ENCODE assay signal across 1 cellular context in the genomic region with DNA sequence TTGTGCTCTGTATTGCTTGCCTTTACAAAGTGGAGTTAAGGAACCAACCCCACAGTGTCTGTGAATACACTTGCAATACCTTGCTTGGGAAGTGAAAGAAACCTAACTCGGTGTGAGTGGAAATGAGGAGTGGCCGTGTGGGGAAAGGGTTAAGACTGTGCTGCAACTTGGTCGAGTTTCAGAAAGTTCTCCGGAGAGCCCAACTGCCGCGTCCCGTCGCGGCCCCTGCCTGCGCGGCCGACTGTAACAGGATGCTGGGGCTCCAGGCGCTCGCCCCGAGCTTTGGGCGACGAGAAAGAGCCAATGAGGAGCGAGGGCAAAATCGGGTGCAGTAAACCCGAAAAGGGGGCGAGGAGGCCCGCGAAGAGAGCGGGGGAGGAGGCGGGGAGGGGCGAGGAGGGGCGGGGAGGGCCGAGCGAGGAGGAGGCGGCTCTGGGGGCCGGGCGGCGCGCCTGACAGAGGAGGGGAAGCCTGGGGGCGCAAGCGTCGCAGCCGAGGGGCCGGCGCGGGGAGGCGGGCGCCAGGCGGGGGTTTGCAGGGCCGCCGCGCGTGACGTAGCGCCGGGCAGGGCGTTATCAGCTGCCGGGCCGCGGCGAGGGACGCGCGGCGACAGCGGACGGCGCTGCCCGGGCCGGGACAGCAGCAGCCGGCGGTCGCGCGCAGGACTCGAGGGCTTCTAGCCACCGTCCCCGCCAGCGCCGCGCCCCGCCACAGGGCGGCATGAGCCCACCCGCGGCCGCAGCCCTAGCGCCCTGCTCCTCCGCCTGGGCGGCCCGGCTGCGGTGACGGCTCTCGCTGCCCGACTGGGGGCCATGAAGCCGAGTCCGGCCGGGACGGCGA.
TF ChIP-seq lines count a peak whose summit lies in the region.

A gene with protein sequence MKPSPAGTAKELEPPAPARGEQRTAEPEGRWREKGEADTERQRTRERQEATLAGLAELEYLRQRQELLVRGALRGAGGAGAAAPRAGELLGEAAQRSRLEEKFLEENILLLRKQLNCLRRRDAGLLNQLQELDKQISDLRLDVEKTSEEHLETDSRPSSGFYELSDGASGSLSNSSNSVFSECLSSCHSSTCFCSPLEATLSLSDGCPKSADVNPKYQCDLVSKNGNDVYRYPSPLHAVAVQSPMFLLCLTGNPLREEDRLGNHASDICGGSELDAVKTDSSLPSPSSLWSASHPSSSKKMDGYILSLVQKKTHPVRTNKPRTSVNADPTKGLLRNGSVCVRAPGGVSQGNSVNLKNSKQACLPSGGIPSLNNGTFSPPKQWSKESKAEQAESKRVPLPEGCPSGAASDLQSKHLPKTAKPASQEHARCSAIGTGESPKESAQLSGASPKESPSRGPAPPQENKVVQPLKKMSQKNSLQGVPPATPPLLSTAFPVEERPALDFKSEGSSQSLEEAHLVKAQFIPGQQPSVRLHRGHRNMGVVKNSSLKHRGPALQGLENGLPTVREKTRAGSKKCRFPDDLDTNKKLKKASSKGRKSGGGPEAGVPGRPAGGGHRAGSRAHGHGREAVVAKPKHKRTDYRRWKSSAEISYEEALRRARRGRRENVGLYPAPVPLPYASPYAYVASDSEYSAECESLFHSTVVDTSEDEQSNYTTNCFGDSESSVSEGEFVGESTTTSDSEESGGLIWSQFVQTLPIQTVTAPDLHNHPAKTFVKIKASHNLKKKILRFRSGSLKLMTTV (plus strand): TSS at position 572 of the 840 bp plus-strand sequence. CDS start 241 bp downstream, at position 813.

TF ChIP-seq in HEK293, 187 proteins besides CTCF, POLR2A, EP300 and RAD21 (continued from another document and continues in another):
- TF ChIP-seq ZBTB7A (tag by site-specific recombination; IDR thresholded peaks at IDR 0.05; ENCODE audit: low read depth), result no peak
- no peak for TF ChIP-seq ZNF830 (tag by site-specific recombination; IDR thresholded peaks at IDR 0.05; ENCODE audit: low read depth)
- TF ChIP-seq ZNF184 (tag by site-specific recombination; IDR thresholded peaks at IDR 0.05), result no peak
- TF ChIP-seq, protein P1, sequence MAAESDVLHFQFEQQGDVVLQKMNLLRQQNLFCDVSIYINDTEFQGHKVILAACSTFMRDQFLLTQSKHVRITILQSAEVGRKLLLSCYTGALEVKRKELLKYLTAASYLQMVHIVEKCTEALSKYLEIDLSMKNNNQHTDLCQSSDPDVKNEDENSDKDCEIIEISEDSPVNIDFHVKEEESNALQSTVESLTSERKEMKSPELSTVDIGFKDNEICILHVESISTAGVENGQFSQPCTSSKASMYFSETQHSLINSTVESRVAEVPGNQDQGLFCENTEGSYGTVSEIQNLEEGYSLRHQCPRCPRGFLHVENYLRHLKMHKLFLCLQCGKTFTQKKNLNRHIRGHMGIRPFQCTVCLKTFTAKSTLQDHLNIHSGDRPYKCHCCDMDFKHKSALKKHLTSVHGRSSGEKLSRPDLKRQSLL (tag by site-specific recombination; IDR thresholded peaks at IDR 0.05), result no peak
- TF ChIP-seq, protein P2, sequence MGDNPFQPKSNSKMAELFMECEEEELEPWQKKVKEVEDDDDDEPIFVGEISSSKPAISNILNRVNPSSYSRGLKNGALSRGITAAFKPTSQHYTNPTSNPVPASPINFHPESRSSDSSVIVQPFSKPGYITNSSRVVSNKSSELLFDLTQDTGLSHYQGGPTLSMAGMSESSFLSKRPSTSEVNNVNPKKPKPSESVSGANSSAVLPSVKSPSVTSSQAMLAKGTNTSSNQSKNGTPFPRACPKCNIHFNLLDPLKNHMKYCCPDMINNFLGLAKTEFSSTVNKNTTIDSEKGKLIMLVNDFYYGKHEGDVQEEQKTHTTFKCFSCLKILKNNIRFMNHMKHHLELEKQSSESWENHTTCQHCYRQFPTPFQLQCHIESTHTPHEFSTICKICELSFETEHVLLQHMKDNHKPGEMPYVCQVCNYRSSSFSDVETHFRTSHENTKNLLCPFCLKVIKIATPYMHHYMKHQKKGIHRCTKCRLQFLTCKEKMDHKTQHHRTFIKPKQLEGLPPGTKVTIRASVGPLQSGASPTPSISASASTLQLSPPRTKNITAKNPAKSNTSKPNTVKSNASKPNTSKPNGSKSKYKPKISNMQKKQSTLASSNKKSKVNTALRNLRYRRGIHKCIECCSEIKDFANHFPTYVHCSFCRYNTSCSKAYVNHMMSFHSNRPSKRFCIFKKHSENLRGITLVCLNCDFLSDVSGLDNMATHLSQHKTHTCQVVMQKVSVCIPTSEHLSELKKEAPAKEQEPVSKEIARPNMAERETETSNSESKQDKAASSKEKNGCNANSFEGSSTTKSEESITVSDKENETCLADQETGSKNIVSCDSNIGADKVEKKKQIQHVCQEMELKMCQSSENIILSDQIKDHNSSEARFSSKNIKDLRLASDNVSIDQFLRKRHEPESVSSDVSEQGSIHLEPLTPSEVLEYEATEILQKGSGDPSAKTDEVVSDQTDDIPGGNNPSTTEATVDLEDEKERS (tag by site-specific recombination; IDR thresholded peaks at IDR 0.05), result no peak
- no peak for TF ChIP-seq MYNN (tag by site-specific recombination; IDR thresholded peaks at IDR 0.05; ENCODE audit: borderline replicate concordance)
- TF ChIP-seq SP2 (tag by site-specific recombination; IDR thresholded peaks at IDR 0.05), result peak; percentile 61
- TF ChIP-seq ZNF19 (tag by site-specific recombination; IDR thresholded peaks at IDR 0.05; ENCODE audit: low read depth), result no peak
- TF ChIP-seq KLF10 (tag by site-specific recombination; IDR thresholded peaks at IDR 0.05), result no peak
- no peak for TF ChIP-seq ZNF701 (tag by site-specific recombination; IDR thresholded peaks at IDR 0.05)
- TF ChIP-seq, protein P3, sequence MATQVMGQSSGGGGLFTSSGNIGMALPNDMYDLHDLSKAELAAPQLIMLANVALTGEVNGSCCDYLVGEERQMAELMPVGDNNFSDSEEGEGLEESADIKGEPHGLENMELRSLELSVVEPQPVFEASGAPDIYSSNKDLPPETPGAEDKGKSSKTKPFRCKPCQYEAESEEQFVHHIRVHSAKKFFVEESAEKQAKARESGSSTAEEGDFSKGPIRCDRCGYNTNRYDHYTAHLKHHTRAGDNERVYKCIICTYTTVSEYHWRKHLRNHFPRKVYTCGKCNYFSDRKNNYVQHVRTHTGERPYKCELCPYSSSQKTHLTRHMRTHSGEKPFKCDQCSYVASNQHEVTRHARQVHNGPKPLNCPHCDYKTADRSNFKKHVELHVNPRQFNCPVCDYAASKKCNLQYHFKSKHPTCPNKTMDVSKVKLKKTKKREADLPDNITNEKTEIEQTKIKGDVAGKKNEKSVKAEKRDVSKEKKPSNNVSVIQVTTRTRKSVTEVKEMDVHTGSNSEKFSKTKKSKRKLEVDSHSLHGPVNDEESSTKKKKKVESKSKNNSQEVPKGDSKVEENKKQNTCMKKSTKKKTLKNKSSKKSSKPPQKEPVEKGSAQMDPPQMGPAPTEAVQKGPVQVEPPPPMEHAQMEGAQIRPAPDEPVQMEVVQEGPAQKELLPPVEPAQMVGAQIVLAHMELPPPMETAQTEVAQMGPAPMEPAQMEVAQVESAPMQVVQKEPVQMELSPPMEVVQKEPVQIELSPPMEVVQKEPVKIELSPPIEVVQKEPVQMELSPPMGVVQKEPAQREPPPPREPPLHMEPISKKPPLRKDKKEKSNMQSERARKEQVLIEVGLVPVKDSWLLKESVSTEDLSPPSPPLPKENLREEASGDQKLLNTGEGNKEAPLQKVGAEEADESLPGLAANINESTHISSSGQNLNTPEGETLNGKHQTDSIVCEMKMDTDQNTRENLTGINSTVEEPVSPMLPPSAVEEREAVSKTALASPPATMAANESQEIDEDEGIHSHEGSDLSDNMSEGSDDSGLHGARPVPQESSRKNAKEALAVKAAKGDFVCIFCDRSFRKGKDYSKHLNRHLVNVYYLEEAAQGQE (tag by site-specific recombination; IDR thresholded peaks at IDR 0.05), result no peak
- TF ChIP-seq, protein P4, sequence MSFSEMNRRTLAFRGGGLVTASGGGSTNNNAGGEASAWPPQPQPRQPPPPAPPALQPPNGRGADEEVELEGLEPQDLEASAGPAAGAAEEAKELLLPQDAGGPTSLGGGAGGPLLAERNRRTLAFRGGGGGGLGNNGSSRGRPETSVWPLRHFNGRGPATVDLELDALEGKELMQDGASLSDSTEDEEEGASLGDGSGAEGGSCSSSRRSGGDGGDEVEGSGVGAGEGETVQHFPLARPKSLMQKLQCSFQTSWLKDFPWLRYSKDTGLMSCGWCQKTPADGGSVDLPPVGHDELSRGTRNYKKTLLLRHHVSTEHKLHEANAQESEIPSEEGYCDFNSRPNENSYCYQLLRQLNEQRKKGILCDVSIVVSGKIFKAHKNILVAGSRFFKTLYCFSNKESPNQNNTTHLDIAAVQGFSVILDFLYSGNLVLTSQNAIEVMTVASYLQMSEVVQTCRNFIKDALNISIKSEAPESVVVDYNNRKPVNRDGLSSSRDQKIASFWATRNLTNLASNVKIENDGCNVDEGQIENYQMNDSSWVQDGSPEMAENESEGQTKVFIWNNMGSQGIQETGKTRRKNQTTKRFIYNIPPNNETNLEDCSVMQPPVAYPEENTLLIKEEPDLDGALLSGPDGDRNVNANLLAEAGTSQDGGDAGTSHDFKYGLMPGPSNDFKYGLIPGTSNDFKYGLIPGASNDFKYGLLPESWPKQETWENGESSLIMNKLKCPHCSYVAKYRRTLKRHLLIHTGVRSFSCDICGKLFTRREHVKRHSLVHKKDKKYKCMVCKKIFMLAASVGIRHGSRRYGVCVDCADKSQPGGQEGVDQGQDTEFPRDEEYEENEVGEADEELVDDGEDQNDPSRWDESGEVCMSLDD (tag by site-specific recombination; IDR thresholded peaks at IDR 0.05), result 0 out of 2 replicates have a peak, but pooled peaks have one; percentile 17
- TF ChIP-seq, protein P5, sequence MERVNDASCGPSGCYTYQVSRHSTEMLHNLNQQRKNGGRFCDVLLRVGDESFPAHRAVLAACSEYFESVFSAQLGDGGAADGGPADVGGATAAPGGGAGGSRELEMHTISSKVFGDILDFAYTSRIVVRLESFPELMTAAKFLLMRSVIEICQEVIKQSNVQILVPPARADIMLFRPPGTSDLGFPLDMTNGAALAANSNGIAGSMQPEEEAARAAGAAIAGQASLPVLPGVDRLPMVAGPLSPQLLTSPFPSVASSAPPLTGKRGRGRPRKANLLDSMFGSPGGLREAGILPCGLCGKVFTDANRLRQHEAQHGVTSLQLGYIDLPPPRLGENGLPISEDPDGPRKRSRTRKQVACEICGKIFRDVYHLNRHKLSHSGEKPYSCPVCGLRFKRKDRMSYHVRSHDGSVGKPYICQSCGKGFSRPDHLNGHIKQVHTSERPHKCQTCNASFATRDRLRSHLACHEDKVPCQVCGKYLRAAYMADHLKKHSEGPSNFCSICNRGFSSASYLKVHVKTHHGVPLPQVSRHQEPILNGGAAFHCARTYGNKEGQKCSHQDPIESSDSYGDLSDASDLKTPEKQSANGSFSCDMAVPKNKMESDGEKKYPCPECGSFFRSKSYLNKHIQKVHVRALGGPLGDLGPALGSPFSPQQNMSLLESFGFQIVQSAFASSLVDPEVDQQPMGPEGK (tag by site-specific recombination; IDR thresholded peaks at IDR 0.05), result peak; percentile 72
- TF ChIP-seq ZNF302 (tag by site-specific recombination; IDR thresholded peaks at IDR 0.05; ENCODE audit: low read depth), result no peak
- no peak for TF ChIP-seq ZNF433 (tag by site-specific recombination; IDR thresholded peaks at IDR 0.05; ENCODE audit: low read depth)
- TF ChIP-seq PRDM1 (tag by site-specific recombination; IDR thresholded peaks at IDR 0.05), result peak; percentile 75
- TF ChIP-seq, protein P6, sequence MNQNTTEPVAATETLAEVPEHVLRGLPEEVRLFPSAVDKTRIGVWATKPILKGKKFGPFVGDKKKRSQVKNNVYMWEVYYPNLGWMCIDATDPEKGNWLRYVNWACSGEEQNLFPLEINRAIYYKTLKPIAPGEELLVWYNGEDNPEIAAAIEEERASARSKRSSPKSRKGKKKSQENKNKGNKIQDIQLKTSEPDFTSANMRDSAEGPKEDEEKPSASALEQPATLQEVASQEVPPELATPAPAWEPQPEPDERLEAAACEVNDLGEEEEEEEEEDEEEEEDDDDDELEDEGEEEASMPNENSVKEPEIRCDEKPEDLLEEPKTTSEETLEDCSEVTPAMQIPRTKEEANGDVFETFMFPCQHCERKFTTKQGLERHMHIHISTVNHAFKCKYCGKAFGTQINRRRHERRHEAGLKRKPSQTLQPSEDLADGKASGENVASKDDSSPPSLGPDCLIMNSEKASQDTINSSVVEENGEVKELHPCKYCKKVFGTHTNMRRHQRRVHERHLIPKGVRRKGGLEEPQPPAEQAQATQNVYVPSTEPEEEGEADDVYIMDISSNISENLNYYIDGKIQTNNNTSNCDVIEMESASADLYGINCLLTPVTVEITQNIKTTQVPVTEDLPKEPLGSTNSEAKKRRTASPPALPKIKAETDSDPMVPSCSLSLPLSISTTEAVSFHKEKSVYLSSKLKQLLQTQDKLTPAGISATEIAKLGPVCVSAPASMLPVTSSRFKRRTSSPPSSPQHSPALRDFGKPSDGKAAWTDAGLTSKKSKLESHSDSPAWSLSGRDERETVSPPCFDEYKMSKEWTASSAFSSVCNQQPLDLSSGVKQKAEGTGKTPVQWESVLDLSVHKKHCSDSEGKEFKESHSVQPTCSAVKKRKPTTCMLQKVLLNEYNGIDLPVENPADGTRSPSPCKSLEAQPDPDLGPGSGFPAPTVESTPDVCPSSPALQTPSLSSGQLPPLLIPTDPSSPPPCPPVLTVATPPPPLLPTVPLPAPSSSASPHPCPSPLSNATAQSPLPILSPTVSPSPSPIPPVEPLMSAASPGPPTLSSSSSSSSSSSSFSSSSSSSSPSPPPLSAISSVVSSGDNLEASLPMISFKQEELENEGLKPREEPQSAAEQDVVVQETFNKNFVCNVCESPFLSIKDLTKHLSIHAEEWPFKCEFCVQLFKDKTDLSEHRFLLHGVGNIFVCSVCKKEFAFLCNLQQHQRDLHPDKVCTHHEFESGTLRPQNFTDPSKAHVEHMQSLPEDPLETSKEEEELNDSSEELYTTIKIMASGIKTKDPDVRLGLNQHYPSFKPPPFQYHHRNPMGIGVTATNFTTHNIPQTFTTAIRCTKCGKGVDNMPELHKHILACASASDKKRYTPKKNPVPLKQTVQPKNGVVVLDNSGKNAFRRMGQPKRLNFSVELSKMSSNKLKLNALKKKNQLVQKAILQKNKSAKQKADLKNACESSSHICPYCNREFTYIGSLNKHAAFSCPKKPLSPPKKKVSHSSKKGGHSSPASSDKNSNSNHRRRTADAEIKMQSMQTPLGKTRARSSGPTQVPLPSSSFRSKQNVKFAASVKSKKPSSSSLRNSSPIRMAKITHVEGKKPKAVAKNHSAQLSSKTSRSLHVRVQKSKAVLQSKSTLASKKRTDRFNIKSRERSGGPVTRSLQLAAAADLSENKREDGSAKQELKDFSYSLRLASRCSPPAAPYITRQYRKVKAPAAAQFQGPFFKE (tag by site-specific recombination; IDR thresholded peaks at IDR 0.05; ENCODE audit: borderline replicate concordance), result no peak
- no peak for TF ChIP-seq ZNF560 (tag by site-specific recombination; IDR thresholded peaks at IDR 0.05; ENCODE audit: borderline replicate concordance)
- TF ChIP-seq ZNF660 (tag by site-specific recombination; IDR thresholded peaks at IDR 0.05), result 0 out of 2 replicates have a peak, but pooled peaks have one; percentile 58
- TF ChIP-seq IKZF3 (tag by site-specific recombination; IDR thresholded peaks at IDR 0.05), result no peak
- TF ChIP-seq ZNF658 (tag by site-specific recombination; IDR thresholded peaks at IDR 0.05), result no peak
- no peak for TF ChIP-seq ZNF23 (tag by site-specific recombination; IDR thresholded peaks at IDR 0.05; ENCODE audit: borderline replicate concordance)
- no peak for TF ChIP-seq MEIS1 (CRISPR knock-in tag; IDR thresholded peaks at IDR 0.05; ENCODE audit: borderline replicate concordance)
- no peak for TF ChIP-seq ZNF510 (tag by site-specific recombination; IDR thresholded peaks at IDR 0.05; ENCODE audit: insufficient replicate concordance)
- TF ChIP-seq ZNF2 (tag by site-specific recombination; IDR thresholded peaks at IDR 0.05), result 0 out of 2 replicates have a peak, but pooled peaks have one; percentile 60
- TF ChIP-seq ZNF426 (tag by site-specific recombination; IDR thresholded peaks at IDR 0.05), result no peak
- TF ChIP-seq SP3 (tag by site-specific recombination; IDR thresholded peaks at IDR 0.05), result peak; percentile 62
- TF ChIP-seq ZIC2 (tag by site-specific recombination; IDR thresholded peaks at IDR 0.05), result peak; percentile 46
- no peak for TF ChIP-seq RBAK (tag by site-specific recombination; IDR thresholded peaks at IDR 0.05)
